23 cellular contexts compared by ENCODE assay signal in the genomic region with DNA sequence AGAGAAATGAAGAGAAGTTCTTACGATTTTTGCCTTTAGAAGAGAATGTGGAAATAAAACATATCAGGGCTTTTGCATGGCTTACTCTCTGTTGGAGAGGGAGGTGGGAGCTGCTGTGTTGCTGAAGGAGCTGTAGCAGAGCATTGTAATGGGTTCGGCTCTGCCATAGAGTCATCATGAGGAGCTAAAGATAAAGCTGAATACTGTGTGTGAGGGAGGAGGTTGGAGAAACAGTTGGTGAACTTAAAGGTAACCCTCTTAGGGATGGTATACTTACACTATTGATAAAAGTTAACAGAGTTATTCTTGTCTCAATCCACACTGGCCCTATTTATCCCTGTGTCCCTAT. TPM values are rescaled to one million over a fixed set of nuclear protein-coding genes. Genes with fewer than 3 reads are reported as not detected.
A peak's percentile ranks its signal among the peaks of the same experiment; 100 is the strongest.
DNase-seq lines count a peak whose midpoint lies in the region; ATAC-seq and TF ChIP-seq lines count a peak whose summit lies in the region.
"Had no signal": no experiment of that assay in that cellular context is flagged by ENCODE, and none has a peak within 500 bp of the region (broad histone marks: within the 10 kb centered on the region; RNA-seq: fewer than 3 reads in every experiment).

No MANE protein-coding gene starts in this region.

- H3K9me3 ChIP-seq in heart left ventricle (no peaks in the 10 kb centered on the region), hepatocyte (ENCODE audit: low read depth) (no peaks in the 10 kb centered on the region), uterus (no peaks in the 10 kb centered on the region)
- H3K9me3 ChIP-seq: A549, BE2C, left lung, tibial nerve had no signal

- H3K27me3 ChIP-seq in heart left ventricle (no peaks in the 10 kb centered on the region), hepatocyte (no peaks in the 10 kb centered on the region), uterus (no peaks in the 10 kb centered on the region)
- H3K27me3 ChIP-seq: BE2C, left lung, tibial nerve had no signal

- H2AFZ ChIP-seq in hepatocyte, result no peak overlapping the region

- DNase-seq in heart left ventricle (no peak), Right ventricle myocardium superior (no peak), hepatocyte (ENCODE audit: low spot score) (no peak), uterus (no peak), activated gamma-delta T cell (lab: John Stamatoyannopoulos, UW) (no peak)
- DNase-seq: activated CD4-positive, alpha-beta T cell treated with anti-CD3 and anti-CD28 coated beads for 48 hours; BE2C; DND-41; left lung; NCI-H1092; NCI-H2029 treated with DMSO at 0.1 percent for 48 hours; NCI-H226; NCI-H748 treated with DMSO at 0.1 percent for 48 hours; stimulated activated CD4-positive, alpha-beta T cell treated with anti-CD3 and anti-CD28 coated beads, Interleukin-4, amount 100 ng/mL, for 1 hour; stimulated activated naive CD4-positive, alpha-beta T cell treated with Interleukin-2 at 50 U/mL for 16 hours; SW 1271 had no signal

- H3K27ac Mint-ChIP-seq in brain, result peak overlapping the region in 3 of 5 experiments; percentile 8 to 60 (median 9)
- H3K27ac Mint-ChIP-seq: activated naive CD8-positive, alpha-beta T cell had no signal

- peaks cover 0 to 67% (median 37%) of the 10 kb centered on the region in 12 donors for H3K4me1 ChIP-seq in heart left ventricle
- H3K4me1 ChIP-seq in hepatocyte (ENCODE audit: insufficient read depth), result peaks cover 27% of the 10 kb centered on the region
- no peaks in the 10 kb centered on the region for H3K4me1 ChIP-seq in uterus
- H3K4me1 ChIP-seq: A549 had no signal

- no peaks in the 10 kb centered on the region for H3K27me3 Mint-ChIP-seq in brain
- H3K27me3 Mint-ChIP-seq: activated naive CD8-positive, alpha-beta T cell had no signal

- WGBS in heart left ventricle, 4 donors, result 63 to 76% (median 68%) methylated on average over 2 of the region's 2 CpGs
- 97% methylated on average over 2 of the region's 2 CpGs for WGBS in hepatocyte (ENCODE audit: low lambda C conversion rate, missing lambda C conversion rate)

- no peak for TF ChIP-seq POLR2A in heart left ventricle (IDR thresholded peaks at IDR 0.05)
- no peak for TF ChIP-seq POLR2A in uterus (IDR thresholded peaks at IDR 0.05)

- intact Hi-C loops in heart left ventricle (cut with DNase I), result no loop called here
- intact Hi-C loops in Right ventricle myocardium superior (cut with DNase I), result no loop called here
- intact Hi-C loops in uterus (cut with DNase I; ENCODE audit: low total_unique reads), result no loop called here

- no peak overlapping the region for H3K4me3 ChIP-seq in heart left ventricle
- no peak overlapping the region for H3K4me3 ChIP-seq in hepatocyte
- no peak overlapping the region for H3K4me3 ChIP-seq in uterus
- H3K4me3 ChIP-seq: A549, left lung, tibial nerve had no signal

- no peaks in the 10 kb centered on the region for H3K9me2 ChIP-seq in hepatocyte (replicated peaks; ENCODE audit: insufficient read depth)

- H3K4me3 Mint-ChIP-seq in brain, result peak overlapping the region in 1 of 5 experiments; percentile 2
- H3K4me3 Mint-ChIP-seq: activated naive CD8-positive, alpha-beta T cell; neural crest cell had no signal

- no peak overlapping the region for H3K4me2 ChIP-seq in hepatocyte
- H3K4me2 ChIP-seq: A549 had no signal

- H3K27ac ChIP-seq in heart left ventricle, result peak overlapping the region in 11 of 12 donors; percentile 3 to 58 (median 32)
- H3K27ac ChIP-seq in hepatocyte, result peak overlapping the region; percentile 27
- H3K27ac ChIP-seq in uterus, result peak overlapping the region; percentile 46 to 83
- H3K27ac ChIP-seq: A549, left lung had no signal

- no peaks in the 10 kb centered on the region for H3K9me3 Mint-ChIP-seq in brain
- H3K9me3 Mint-ChIP-seq: neural crest cell had no signal

- H3K79me2 ChIP-seq in hepatocyte, result peaks cover 68% of the 10 kb centered on the region

- peaks cover 0 to 20% (median 8%) of the 10 kb centered on the region in 9 donors for H3K36me3 ChIP-seq in heart left ventricle
- H3K36me3 ChIP-seq in hepatocyte (replicated peaks; ENCODE audit: insufficient read depth, low read depth), result no peaks in the 10 kb centered on the region
- H3K36me3 ChIP-seq in uterus, result no peaks in the 10 kb centered on the region

- H4K20me1 ChIP-seq in hepatocyte (ENCODE audit: insufficient read depth, poor library complexity, severe bottlenecking), result no peaks in the 10 kb centered on the region

- peaks cover 83% of the 10 kb centered on the region for H3K4me1 Mint-ChIP-seq in brain

- H3K36me3 Mint-ChIP-seq in brain, result peaks cover 20% of the 10 kb centered on the region

- TF ChIP-seq CTCF in heart left ventricle (IDR thresholded peaks at IDR 0.05) (no peak), brain (conservative IDR thresholded peaks at IDR 0.05) (no peak), hepatocyte (IDR thresholded peaks at IDR 0.05; ENCODE audit: poor library complexity) (no peak), uterus (IDR thresholded peaks at IDR 0.05) (no peak)

- ATAC-seq in heart left ventricle (peak in 1 of 4 donors; percentile 6), Right ventricle myocardium superior (ENCODE audit: poor library complexity) (no peak), GM21526 (IDR thresholded peaks at IDR 0.05; ENCODE audit: low FRiP score, unreplicated experiment) (no peak), HG03045 (IDR thresholded peaks at IDR 0.05; ENCODE audit: unreplicated experiment) (no peak)
- ATAC-seq: A549 had no signal

RNA-seq across cellular contexts. Expression of gene CTNNBL1, which starts 34.8 kb away (rescaled TPM):
- total RNA-seq in heart left ventricle (10 to 100 TPM; 22.6 to 68.9 (median 50.5) TPM), Right ventricle myocardium superior (60.9 TPM), hepatocyte (25.7 and 27.6 TPM in 2 replicates), uterus (10 to 100 TPM; 11.5 to 57.2 (median 35.2) TPM)
- polyA plus RNA-seq in heart left ventricle (10 to 100 TPM; 40.7 to 56.2 TPM), brain (ENCODE audit: insufficient read depth, low read depth, low replicate concordance) (77.5 TPM), hepatocyte (48.0 and 55.0 TPM in 2 replicates)
